2 cellular contexts compared by ENCODE assay signal in genomic region chr9:129664664-129665007, GRCh38.
TF ChIP-seq lines count a peak whose summit lies in the region.

No MANE protein-coding gene starts in this region.

TF ChIP-seq in SK-N-SH, 30 proteins besides CTCF, POLR2A, EP300 and RAD21:
- no peak for TF ChIP-seq RFX5 (IDR thresholded peaks at IDR 0.05; ENCODE audit: low read length)
- no peak for TF ChIP-seq FOSL2 (IDR thresholded peaks at IDR 0.05; ENCODE audit: borderline replicate concordance, low read depth)
- no peak for TF ChIP-seq NFIC (IDR thresholded peaks at IDR 0.05; ENCODE audit: borderline replicate concordance)
- TF ChIP-seq ZBTB33 (IDR thresholded peaks at IDR 0.05; ENCODE audit: borderline replicate concordance, low read depth), result no peak
- TF ChIP-seq EZH2phosphoT487 (IDR thresholded peaks at IDR 0.05; ENCODE audit: borderline replicate concordance, low read depth), result no peak
- TF ChIP-seq GABPA (IDR thresholded peaks at IDR 0.05; ENCODE audit: low read depth), result no peak
- no peak for TF ChIP-seq SIN3A (IDR thresholded peaks at IDR 0.05; ENCODE audit: borderline replicate concordance, low read depth, low read length)
- TF ChIP-seq FOXM1 (IDR thresholded peaks at IDR 0.05; ENCODE audit: low read depth), result no peak
- TF ChIP-seq TCF12 (IDR thresholded peaks at IDR 0.05), result no peak
- no peak for TF ChIP-seq MEF2A (IDR thresholded peaks at IDR 0.05; ENCODE audit: borderline replicate concordance, low read depth)
- TF ChIP-seq NRF1 (IDR thresholded peaks at IDR 0.05; ENCODE audit: low read depth, low read length), result no peak
- no peak for TF ChIP-seq REST (IDR thresholded peaks at IDR 0.05; ENCODE audit: low read depth, low read length)
- TF ChIP-seq TEAD4 (IDR thresholded peaks at IDR 0.05; ENCODE audit: borderline replicate concordance, insufficient read depth), result no peak
- TF ChIP-seq MXI1 (IDR thresholded peaks at IDR 0.05; ENCODE audit: low read depth, low read length), result no peak
- no peak for TF ChIP-seq PBX3 (IDR thresholded peaks at IDR 0.05)
- TF ChIP-seq POLR2AphosphoS5 (IDR thresholded peaks at IDR 0.05; ENCODE audit: low read depth, low read length), result no peak
- no peak for TF ChIP-seq TAF1 (IDR thresholded peaks at IDR 0.05; ENCODE audit: borderline replicate concordance, low read depth, low read length)
- TF ChIP-seq JUND (IDR thresholded peaks at IDR 0.05), result no peak

TF ChIP-seq in SK-N-SH treated with all-trans-retinoic acid at 6 μM for 48 hours, 23 proteins besides CTCF, POLR2A, EP300 and RAD21:
- no peak for TF ChIP-seq CSRNP3 (CRISPR knock-in tag; IDR thresholded peaks at IDR 0.05)
- TF ChIP-seq PATZ1 (CRISPR knock-in tag; IDR thresholded peaks at IDR 0.05; ENCODE audit: borderline replicate concordance), result no peak
- no peak for TF ChIP-seq CREB5 (CRISPR knock-in tag; IDR thresholded peaks at IDR 0.05; ENCODE audit: low read depth)
- no peak for TF ChIP-seq CSDC2 (CRISPR knock-in tag; IDR thresholded peaks at IDR 0.05)
- no peak for TF ChIP-seq POU6F1 (CRISPR knock-in tag; IDR thresholded peaks at IDR 0.05; ENCODE audit: borderline replicate concordance, low read depth)
- TF ChIP-seq ESRRG (CRISPR knock-in tag; IDR thresholded peaks at IDR 0.05), result no peak
- no peak for TF ChIP-seq TCF4 (CRISPR knock-in tag; IDR thresholded peaks at IDR 0.05; ENCODE audit: borderline replicate concordance)
- TF ChIP-seq ZC3H10 (CRISPR knock-in tag; IDR thresholded peaks at IDR 0.05), result no peak
- no peak for TF ChIP-seq ISL1 (CRISPR knock-in tag; IDR thresholded peaks at IDR 0.05)
- TF ChIP-seq SNAI2 (CRISPR knock-in tag; IDR thresholded peaks at IDR 0.05), result no peak
- TF ChIP-seq GLIS3 (CRISPR knock-in tag; IDR thresholded peaks at IDR 0.05), result no peak
- TF ChIP-seq ZFP3 (CRISPR knock-in tag; IDR thresholded peaks at IDR 0.05), result no peak
- TF ChIP-seq BACH2 (CRISPR knock-in tag; IDR thresholded peaks at IDR 0.05; ENCODE audit: borderline replicate concordance), result no peak
- no peak for TF ChIP-seq ZNF565 (CRISPR knock-in tag; conservative IDR thresholded peaks at IDR 0.05; ENCODE audit: low read depth)
- TF ChIP-seq ZNF70 (CRISPR knock-in tag; IDR thresholded peaks at IDR 0.05), result no peak
- TF ChIP-seq PPARA (CRISPR knock-in tag; IDR thresholded peaks at IDR 0.05; ENCODE audit: borderline replicate concordance), result no peak
- no peak for TF ChIP-seq TOX (CRISPR knock-in tag; IDR thresholded peaks at IDR 0.05; ENCODE audit: borderline replicate concordance)
- TF ChIP-seq OSR1 (CRISPR knock-in tag; IDR thresholded peaks at IDR 0.05), result no peak
- no peak for TF ChIP-seq ZFP30 (CRISPR knock-in tag; IDR thresholded peaks at IDR 0.05)
- TF ChIP-seq ZNF8 (CRISPR knock-in tag; IDR thresholded peaks at IDR 0.05), result no peak
